In the genomic region with DNA sequence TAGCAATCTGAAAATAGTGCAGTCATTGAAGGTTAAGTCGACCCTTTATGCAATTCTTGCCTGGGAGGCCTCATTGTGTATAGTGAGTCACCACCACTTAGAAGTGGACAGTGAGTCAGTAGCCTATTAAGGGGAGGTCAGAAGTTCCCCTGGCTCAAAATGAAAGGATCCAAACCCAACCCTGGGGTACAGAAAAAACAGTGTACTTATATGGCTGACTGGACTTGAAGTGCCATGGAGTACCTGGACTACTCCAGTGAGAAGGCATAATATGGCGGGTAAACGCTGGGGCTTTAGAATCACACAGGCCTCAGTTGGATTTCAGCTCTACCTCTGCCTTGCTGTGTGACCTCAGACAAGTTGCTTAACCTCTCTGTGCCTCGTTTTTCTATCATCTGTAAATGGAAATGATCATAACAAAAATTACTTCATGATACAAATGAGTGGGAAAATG, we compare ENCODE assay signal across 8 cellular contexts. TPM values are rescaled to one million over a fixed set of nuclear protein-coding genes. Genes with fewer than 3 reads are reported as not detected.
DNase-seq lines count a peak whose midpoint lies in the region; ATAC-seq and TF ChIP-seq lines count a peak whose summit lies in the region.

No MANE protein-coding gene starts in this region.

- no peak overlapping the region for H3K4me3 ChIP-seq in AG04449 (ENCODE audit: low read depth, low read length)
- no peak overlapping the region for H3K4me3 ChIP-seq in mesendoderm (ENCODE audit: low read length)

- H2BK15ac ChIP-seq in mesendoderm (replicated peaks; ENCODE audit: low read depth): peak overlapping the region; percentile 67

- no peak overlapping the region for H3K4me2 ChIP-seq in mesendoderm (ENCODE audit: low read length)

- H3K18ac ChIP-seq in mesendoderm (ENCODE audit: low read length): no peak overlapping the region

- H3K27ac ChIP-seq in mesendoderm (ENCODE audit: low read depth, low read length): peak overlapping the region; percentile 17

- no peak for TF ChIP-seq CTCF in AG04449 (IDR thresholded peaks at IDR 0.05; ENCODE audit: insufficient read depth, low read length, missing control alignments)

- CTCF ChIA-PET in AG04449 (lab: Yijun Ruan, JAX): interaction anchor here (0.8 to 1.4 kb wide), 3 partner anchors 9 to 102 kb away, joined by 3 to 4 read pairs (median 3); no protein-coding TSS in a partner anchor

- H3K79me2 ChIP-seq in mesendoderm (ENCODE audit: control insufficient read depth, insufficient read depth, low read length): peaks cover 17% of the 10 kb centered on the region

- peaks cover 11% of the 10 kb centered on the region for H3K79me1 ChIP-seq in mesendoderm (ENCODE audit: low read length)

- H3K36me3 ChIP-seq in mesendoderm (ENCODE audit: control insufficient read depth, insufficient read depth, low read length): no peaks in the 10 kb centered on the region

- H2AK5ac ChIP-seq in mesendoderm (ENCODE audit: low read length): no peak overlapping the region

- DNase-seq in AG04449 (ENCODE audit: low read depth, low spot score) (peak; percentile 84), HPDE6-E6E7 (ENCODE audit: extremely low spot score) (peak; percentile 79), astrocyte of the hippocampus (ENCODE audit: low read depth, low spot score) (peak; percentile 94), mesendoderm (peak; percentile 62), T-helper 1 cell (no peak)

- POLR2A ChIA-PET in AG04449 (lab: Yijun Ruan, JAX): no interaction called here

- ATAC-seq in GM18873 (IDR thresholded peaks at IDR 0.05; ENCODE audit: low FRiP score, unreplicated experiment) (no peak), GM21786 (IDR thresholded peaks at IDR 0.05; ENCODE audit: unreplicated experiment) (no peak), HG02678 (IDR thresholded peaks at IDR 0.05; ENCODE audit: unreplicated experiment) (no peak)

- no peaks in the 10 kb centered on the region for H3K27me3 ChIP-seq in mesendoderm (ENCODE audit: insufficient read depth, low read length, poor library complexity)

- no peak overlapping the region for H4K8ac ChIP-seq in mesendoderm (ENCODE audit: low read depth, low read length)

- no peak overlapping the region for H2BK120ac ChIP-seq in mesendoderm (ENCODE audit: low read depth, low read length)

- H2BK5ac ChIP-seq in mesendoderm (ENCODE audit: low read length): peak overlapping the region; percentile 35

- WGBS in mesendoderm (ENCODE audit: extremely low coverage, insufficient coverage, low lambda C conversion rate): no CpG with 5 or more reads among the region's 4 CpGs

- H3K23ac ChIP-seq in mesendoderm (ENCODE audit: low read length): no peak overlapping the region

- H3K56ac ChIP-seq in mesendoderm (ENCODE audit: low read length): no peak overlapping the region

- H3K9ac ChIP-seq in mesendoderm (ENCODE audit: low read length): no peak overlapping the region

- peaks cover 14% of the 10 kb centered on the region for H3K4me1 ChIP-seq in mesendoderm (ENCODE audit: control insufficient read depth, low read depth, low read length)

- no peak overlapping the region for H4K5ac ChIP-seq in mesendoderm (ENCODE audit: low read length)

- H3K4ac ChIP-seq in mesendoderm (ENCODE audit: low read depth, low read length): no peak overlapping the region

RNA-seq across cellular contexts. Expression of gene BCL9, which starts 2.2 kb away (rescaled TPM):
- polyA plus RNA-seq in mesendoderm (2013, experiment 1 of 2): 35.3 TPM
- polyA plus RNA-seq in mesendoderm (2013, experiment 2 of 2): 36.2 TPM

Comparison
In these comparisons a context has a peak if more than half of its experiments do, and no peak if none do; other contexts are left out.
1. DNase-seq: peak in AG04449 (single experiment), HPDE6-E6E7 (single experiment), astrocyte of the hippocampus (single experiment) and mesendoderm (single experiment); none in T-helper 1 cell (0 of 5).